In genomic region chr19:16946951-16947940, GRCh38 we compare ENCODE assay signal across 27 cellular contexts. TPM values are rescaled to one million over a fixed set of nuclear protein-coding genes. Genes with fewer than 3 reads are reported as not detected.
DNase-seq lines count a peak whose midpoint lies in the region; ATAC-seq, FAIRE-seq and TF ChIP-seq lines count a peak whose summit lies in the region.
"Had no signal": no experiment of that assay in that cellular context is flagged by ENCODE, and none has a peak within 500 bp of the region (broad histone marks: within the 10 kb centered on the region; RNA-seq: fewer than 3 reads in every experiment).

No MANE protein-coding gene starts in this region.

- no peak overlapping the region for H3K9ac ChIP-seq in kidney (ENCODE audit: low read length in 2 of 2)
- H3K9ac ChIP-seq in colonic mucosa (ENCODE audit: low read depth in 2 of 2, low read length in 2 of 2), result no peak overlapping the region

- H3K4me3 ChIP-seq in kidney (ENCODE audit: low read length in 2 of 2) (no peak overlapping the region), Caco-2 (ENCODE audit: low read depth, low read length) (no peak overlapping the region), colonic mucosa (no peak overlapping the region)
- H3K4me3 ChIP-seq: K562, SJCRH30 had no signal

- H3K27ac ChIP-seq in kidney (ENCODE audit: low read depth in 2 of 2, low read length in 2 of 2) (no peak overlapping the region), colonic mucosa (no peak overlapping the region)
- H3K27ac ChIP-seq: SJCRH30 had no signal

- H3K9me3 Mint-ChIP-seq in activated CD8-positive, alpha-beta memory T cell treated with anti-CD3 and anti-CD28 coated beads, Interleukin-2, amount 10 ng/mL, durations not matched to agents 7 days and 5 days (ENCODE audit: low read depth), result peaks cover 12% of the 10 kb centered on the region
- H3K9me3 Mint-ChIP-seq in Caco-2 (ENCODE audit: unreplicated experiment), result peaks cover 9% of the 10 kb centered on the region

- BruUV-seq in Caco-2 (replicated peaks; lab: Mats Ljungman, UMichigan), result no TSS peak

- H3K36me3 ChIP-seq in kidney (ENCODE audit: control insufficient read depth in 1 of 2, insufficient read depth in 2 of 2, low read length in 2 of 2) (no peaks in the 10 kb centered on the region), Caco-2 (ENCODE audit: control insufficient read depth, insufficient read depth, low read length) (no peaks in the 10 kb centered on the region), colonic mucosa (no peaks in the 10 kb centered on the region)
- H3K36me3 ChIP-seq: SJCRH30 had no signal

- H3K4me1 Mint-ChIP-seq in activated CD8-positive, alpha-beta memory T cell treated with anti-CD3 and anti-CD28 coated beads, Interleukin-2, amount 10 ng/mL, durations not matched to agents 7 days and 5 days, result no peaks in the 10 kb centered on the region
- no peaks in the 10 kb centered on the region for H3K4me1 Mint-ChIP-seq in Caco-2 (ENCODE audit: low read depth, unreplicated experiment)

- POLR2A ChIA-PET in Caco-2 (lab: Charles Lee), result no interaction called here

- H3K36me3 Mint-ChIP-seq in activated CD8-positive, alpha-beta memory T cell treated with anti-CD3 and anti-CD28 coated beads, Interleukin-2, amount 10 ng/mL, durations not matched to agents 7 days and 5 days, result no peaks in the 10 kb centered on the region
- no peaks in the 10 kb centered on the region for H3K36me3 Mint-ChIP-seq in Caco-2 (ENCODE audit: insufficient read depth, unreplicated experiment)

- no peak for TF ChIP-seq POLR2A in GM12891 (IDR thresholded peaks at IDR 0.05; ENCODE audit: low read depth, low read length)

- intact Hi-C loops in kidney (cut with DNase I), result no loop called here
- intact Hi-C loops in posterior vena cava (cut with DNase I), result no loop called here
- intact Hi-C loops in Caco-2 (cut with micrococcal nuclease; ENCODE audit: unreplicated experiment), result no loop called here
- intact Hi-C loops in colonic mucosa (cut with DNase I), result no loop called here

- H3K27me3 ChIP-seq in Caco-2 (replicated peaks; ENCODE audit: control insufficient read depth, insufficient read depth, low read length) (no peaks in the 10 kb centered on the region), colonic mucosa (no peaks in the 10 kb centered on the region)
- H3K27me3 ChIP-seq: SJCRH30 had no signal

- H3K4me3 Mint-ChIP-seq in activated CD8-positive, alpha-beta memory T cell treated with anti-CD3 and anti-CD28 coated beads, Interleukin-2, amount 10 ng/mL, durations not matched to agents 7 days and 5 days, result no peak overlapping the region
- H3K4me3 Mint-ChIP-seq in Caco-2 (ENCODE audit: unreplicated experiment), result no peak overlapping the region

- no peaks in the 10 kb centered on the region for H3K27me3 Mint-ChIP-seq in activated CD8-positive, alpha-beta memory T cell treated with anti-CD3 and anti-CD28 coated beads, Interleukin-2, amount 10 ng/mL, durations not matched to agents 7 days and 5 days
- H3K27me3 Mint-ChIP-seq in Caco-2 (ENCODE audit: insufficient read depth, unreplicated experiment), result peaks cover 9% of the 10 kb centered on the region

- TF ChIP-seq CTCF in kidney (IDR thresholded peaks at IDR 0.05; ENCODE audit: borderline replicate concordance, extremely low read depth, insufficient read depth), result no peak
- TF ChIP-seq CTCF in Caco-2 (IDR thresholded peaks at IDR 0.05; ENCODE audit: insufficient read depth in 1 of 2, low read depth in 1 of 2, low read length in 1 of 2, severe bottlenecking in 1 of 2, unreplicated experiment in 1 of 2), result no peak
- no peak for TF ChIP-seq CTCF in colonic mucosa (IDR thresholded peaks at IDR 0.05)

- CTCF ChIA-PET in activated CD8-positive, alpha-beta memory T cell treated with anti-CD3 and anti-CD28 coated beads, Interleukin-2, amount 10 ng/mL, durations not matched to agents 7 days and 5 days (lab: Charles Lee), result no interaction called here
- CTCF ChIA-PET in Caco-2 (lab: Charles Lee), result no interaction called here

- no peaks in the 10 kb centered on the region for H3K9me3 ChIP-seq in kidney (ENCODE audit: control insufficient read depth in 1 of 2, low read length in 2 of 2)
- no peaks in the 10 kb centered on the region for H3K9me3 ChIP-seq in Caco-2
- no peaks in the 10 kb centered on the region for H3K9me3 ChIP-seq in colonic mucosa
- H3K9me3 ChIP-seq: SJCRH30 had no signal

- FAIRE-seq in GM12891 (lab: Jason Lieb, UNC) (peak; percentile 63), kidney (lab: Jason Lieb, UNC) (no peak)
- FAIRE-seq: D721Med, GM19239, K562 had no signal

- DNase-seq in activated CD8-positive, alpha-beta memory T cell treated with anti-CD3 and anti-CD28 coated beads, Interleukin-2, amount 50 U/mL, for 48 hours, result peak; percentile 25
- DNase-seq in activated CD8-positive, alpha-beta memory T cell treated with anti-CD3 and anti-CD28 coated beads, Interleukin-2, amount 10 ng/mL, durations not matched to agents 7 days and 5 days, result no peak
- no peak for DNase-seq in GM12891 (ENCODE audit: insufficient read length, low spot score)
- peak; percentile 52 for DNase-seq in kidney
- DNase-seq in posterior vena cava (ENCODE audit: low spot score), result peak; percentile 74
- no peak for DNase-seq in Caco-2
- no peak for DNase-seq in colonic mucosa
- DNase-seq: 8988T; ACHN; Kasumi-1; NCI-H1092 treated with DMSO at 0.1 percent for 48 hours; NCI-H1436; NCI-H187; NCI-H524 treated with DMSO at 0.1 percent for 48 hours; NCI-H774; NK-92 treated with Interleukin-12 subunit alpha and Interleukin-12 subunit beta, amount 100 ng/mL, for 24 hours; PC-3; SJCRH30 had no signal

- no peak for ATAC-seq in activated CD8-positive, alpha-beta memory T cell treated with anti-CD3 and anti-CD28 coated beads, Interleukin-2, amount 10 ng/mL, durations not matched to agents 7 days and 5 days
- no peak for ATAC-seq in GM18511 (IDR thresholded peaks at IDR 0.05; ENCODE audit: unreplicated experiment)
- ATAC-seq: K562, PC-3, SK-N-SH treated with all-trans-retinoic acid at 6 μM for 48 hours had no signal

- no peak overlapping the region for H3K27ac Mint-ChIP-seq in activated CD8-positive, alpha-beta memory T cell treated with anti-CD3 and anti-CD28 coated beads, Interleukin-2, amount 10 ng/mL, durations not matched to agents 7 days and 5 days
- no peak overlapping the region for H3K27ac Mint-ChIP-seq in Caco-2 (ENCODE audit: unreplicated experiment)

- H3K4me1 ChIP-seq in kidney (ENCODE audit: control insufficient read depth in 1 of 2, insufficient read depth in 1 of 2, low read depth in 1 of 2, low read length in 2 of 2) (no peaks in the 10 kb centered on the region), Caco-2 (no peaks in the 10 kb centered on the region), colonic mucosa (no peaks in the 10 kb centered on the region)
- H3K4me1 ChIP-seq: SJCRH30 had no signal

TF ChIP-seq in GM12891, 5 proteins besides CTCF, POLR2A, EP300 and RAD21:
- TF ChIP-seq PAX5 (IDR thresholded peaks at IDR 0.05; ENCODE audit: insufficient read depth, low read length, severe bottlenecking) (no peak), SPI1 (IDR thresholded peaks at IDR 0.05; ENCODE audit: low read depth, low read length) (no peak), POLR2AphosphoS5 (IDR thresholded peaks at IDR 0.05; ENCODE audit: low read depth, low read length) (no peak), TAF1 (IDR thresholded peaks at IDR 0.05; ENCODE audit: low read depth, low read length) (no peak), POU2F2 (IDR thresholded peaks at IDR 0.05; ENCODE audit: low read depth, low read length) (no peak)

RNA-seq across cellular contexts. Expression of gene F2RL3, which starts 58.4 kb away (rescaled TPM):
- total RNA-seq in activated CD8-positive, alpha-beta memory T cell treated with anti-CD3 and anti-CD28 coated beads, Interleukin-2, amount 10 ng/mL, durations not matched to agents 7 days and 5 days, result under 1 TPM; 0.12 to 0.59 TPM
- polyA plus RNA-seq in GM12891 (2012; ENCODE audit: low read depth, missing spikeins), result 0.21 TPM
- 3.2 TPM for total RNA-seq in kidney
- polyA plus RNA-seq in kidney (ENCODE audit: insufficient read depth, low read depth, low replicate concordance), result 1.4 TPM
- total RNA-seq in posterior vena cava, result 1 to 10 TPM; 1.2 to 4.6 TPM
- total RNA-seq in Caco-2 (2022), result not detected in 2 replicates
- total RNA-seq in colonic mucosa, result under 1 TPM; 0.84 to 0.98 TPM
- total RNA-seq: G401, HT-29, M059J had no signal
- polyA plus RNA-seq: BJ had no signal

Comparison
In these comparisons a context has a peak if more than half of its experiments do, and no peak if none do; other contexts are left out.
1. DNase-seq: peak in activated CD8-positive, alpha-beta memory T cell treated with anti-CD3 and anti-CD28 coated beads, Interleukin-2, amount 50 U/mL, for 48 hours (single experiment), kidney (single experiment) and posterior vena cava (single experiment); none in activated CD8-positive, alpha-beta memory T cell treated with anti-CD3 and anti-CD28 coated beads, Interleukin-2, amount 10 ng/mL, durations not matched to agents 7 days and 5 days (single experiment), GM12891 (single experiment), Caco-2 (0 of 2) and colonic mucosa (single experiment).